9 cellular contexts compared by ENCODE assay signal in genomic region chr12:129193263-129193871, GRCh38.
DNase-seq lines count a peak whose midpoint lies in the region; ATAC-seq, FAIRE-seq and TF ChIP-seq lines count a peak whose summit lies in the region.
"Had no signal": no experiment of that assay in that cellular context is flagged by ENCODE, and none has a peak within 500 bp of the region (broad histone marks: within the 10 kb centered on the region; RNA-seq: fewer than 3 reads in every experiment).

No MANE protein-coding gene starts in this region.

- H3K4me1 ChIP-seq in cardiac muscle cell (ENCODE audit: low read depth) (no peaks in the 10 kb centered on the region), small intestine (ENCODE audit: control insufficient read depth in 2 of 2, insufficient read depth in 1 of 2, low read depth in 1 of 2, low read length in 1 of 2) (no peaks in the 10 kb centered on the region)

- intact Hi-C loops in left ventricle myocardium superior (cut with micrococcal nuclease), result no loop called here
- intact Hi-C loops in dorsolateral prefrontal cortex (cut with DNase I), result no loop called here

- no peak for FAIRE-seq in small intestine (lab: Jason Lieb, UNC)

- H3K27me3 ChIP-seq in cardiac muscle cell, result no peaks in the 10 kb centered on the region
- H3K27me3 ChIP-seq in dorsolateral prefrontal cortex, result no peaks in the 10 kb centered on the region
- H3K27me3 ChIP-seq in small intestine (ENCODE audit: control insufficient read depth in 2 of 2, insufficient read depth in 2 of 2, low read length in 2 of 2), result no peaks in the 10 kb centered on the region

- no peak overlapping the region for H3K4me3 ChIP-seq in cardiac muscle cell
- H3K4me3 ChIP-seq in NB4 (ENCODE audit: low read depth, low read length), result no peak overlapping the region
- no peak overlapping the region for H3K4me3 ChIP-seq in dorsolateral prefrontal cortex
- H3K4me3 ChIP-seq in small intestine (ENCODE audit: low read depth in 1 of 2, low read length in 2 of 2), result no peak overlapping the region

- WGBS in small intestine, 3 donors, result 38 to 49% (median 38%) methylated on average over 4 of the region's 4 CpGs

- no peak overlapping the region for H3K27ac ChIP-seq in cardiac muscle cell
- no peak overlapping the region for H3K27ac ChIP-seq in dorsolateral prefrontal cortex
- no peak overlapping the region for H3K27ac ChIP-seq in small intestine (ENCODE audit: low read depth in 1 of 2, low read length in 1 of 2)

- no peaks in the 10 kb centered on the region for H3K9me3 ChIP-seq in cardiac muscle cell (ENCODE audit: low read depth)
- H3K9me3 ChIP-seq in small intestine (ENCODE audit: control insufficient read depth, low read depth), result no peaks in the 10 kb centered on the region

- ATAC-seq in left ventricle myocardium superior, result no peak
- ATAC-seq in GM18861 (IDR thresholded peaks at IDR 0.05; ENCODE audit: unreplicated experiment), result no peak
- no peak for ATAC-seq in HG02938 (IDR thresholded peaks at IDR 0.05; ENCODE audit: unreplicated experiment)
- no peak for ATAC-seq in GM21737 (IDR thresholded peaks at IDR 0.05; ENCODE audit: unreplicated experiment)

- DNase-seq in cardiac muscle cell (ENCODE audit: low read depth in 1 of 2, low spot score in 1 of 2), result no peak
- DNase-seq in left ventricle myocardium superior, result no peak
- peak; percentile 57 for DNase-seq in NB4 (ENCODE audit: low read depth)
- DNase-seq in dorsolateral prefrontal cortex, result no peak
- DNase-seq in small intestine, result peak; percentile 59
- DNase-seq: stimulated activated naive CD4-positive, alpha-beta T cell treated with Interleukin-2 at 50 U/mL for 16 hours had no signal

- TF ChIP-seq CTCF in cardiac muscle cell (IDR thresholded peaks at IDR 0.05; ENCODE audit: low read depth, low read length) (peak; percentile 34), NB4 (IDR thresholded peaks at IDR 0.05; ENCODE audit: low read depth, low read length) (peak; percentile 96), dorsolateral prefrontal cortex (IDR thresholded peaks at IDR 0.05 in 54 of 56, conservative IDR thresholded peaks at IDR 0.05 in 2 of 56; ENCODE audit: low read depth in 1 of 56, partially characterized antibody in 56 of 56) (peak in 54 of 56 donors; percentile 20 to 62 (median 42))

- no peaks in the 10 kb centered on the region for H3K36me3 ChIP-seq in cardiac muscle cell
- H3K36me3 ChIP-seq in small intestine (ENCODE audit: control insufficient read depth in 2 of 2, insufficient read depth in 2 of 2, low read length in 2 of 2), result no peaks in the 10 kb centered on the region

- no peak for TF ChIP-seq POLR2A in NB4 (IDR thresholded peaks at IDR 0.05; ENCODE audit: extremely low read depth, insufficient read length)

Comparison
In these comparisons a context has a peak if more than half of its experiments do, and no peak if none do; other contexts are left out.
1. DNase-seq: peak in NB4 (single experiment) and small intestine (single experiment); none in cardiac muscle cell (0 of 2), left ventricle myocardium superior (single experiment) and dorsolateral prefrontal cortex (0 of 10).
2. CTCF ChIP-seq: peak in every context shown above with its lines; median percentile 96 in NB4; 42 in dorsolateral prefrontal cortex; 34 in cardiac muscle cell.